Comparison of ENCODE assay signal across 21 cellular contexts in the genomic region with DNA sequence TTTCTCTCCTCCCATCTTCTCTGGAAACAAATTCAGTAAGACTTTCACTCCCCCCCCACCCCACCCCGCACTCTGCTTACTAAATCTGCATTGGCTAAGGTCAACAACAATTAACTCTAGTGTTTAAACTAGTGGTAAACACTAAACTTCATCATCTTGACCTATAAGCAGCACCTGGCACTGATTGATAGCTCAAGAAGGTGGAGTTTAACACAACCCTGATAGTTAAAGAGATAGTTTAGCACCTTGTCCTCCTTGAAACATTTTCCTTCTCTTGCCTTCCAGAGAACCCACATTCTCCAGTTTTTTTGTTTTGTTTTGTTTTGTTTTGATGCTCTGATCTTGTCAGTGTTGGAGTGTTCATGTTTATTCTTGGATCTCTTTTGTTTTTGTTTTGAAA.
"Had no signal": no experiment of that assay in that cellular context is flagged by ENCODE, and none has a peak within 500 bp of the region (broad histone marks: within the 10 kb centered on the region; RNA-seq: fewer than 3 reads in every experiment).

No MANE protein-coding gene starts in this region.

- H3K4me1 Mint-ChIP-seq: memory B cell; natural killer cell; stimulated activated naive B cell treated with anti-CD40 and anti-IgM and Interleukin-4, amounts not matched to agents 10 μg/mL and 1 μg/mL and 100 μg/mL, for 72 hours had no signal

- H3K36me3 Mint-ChIP-seq: memory B cell, natural killer cell had no signal

- H3K27ac Mint-ChIP-seq: dendritic cell treated with granulocyte-macrophage colony-stimulating factor and Interleukin-4, amounts not matched to agents 40 ng/mL and 50 ng/mL, for 4 days; memory B cell; natural killer cell; stimulated activated naive B cell treated with anti-CD40 and anti-IgM and Interleukin-4, amounts not matched to agents 10 μg/mL and 1 μg/mL and 100 μg/mL, for 72 hours; stimulated activated naive CD8-positive, alpha-beta T cell treated with anti-CD3 and anti-CD28 coated beads, Interleukin-15, Interleukin-2, amounts not matched to agents 100 ng/mL and 50 ng/mL, for 24 hours had no signal

- H3K4me3 ChIP-seq: colonic mucosa, esophagus squamous epithelium, lung, pancreas, right lobe of liver, thoracic aorta, tibial nerve, upper lobe of left lung had no signal

- H3K4me3 Mint-ChIP-seq: dendritic cell treated with granulocyte-macrophage colony-stimulating factor and Interleukin-4, amounts not matched to agents 40 ng/mL and 50 ng/mL, for 4 days; memory B cell; natural killer cell; stimulated activated naive B cell treated with anti-CD40 and anti-IgM and Interleukin-4, amounts not matched to agents 10 μg/mL and 1 μg/mL and 100 μg/mL, for 72 hours; stimulated activated naive CD8-positive, alpha-beta T cell treated with anti-CD3 and anti-CD28 coated beads, Interleukin-15, Interleukin-2, amounts not matched to agents 100 ng/mL and 50 ng/mL, for 24 hours had no signal

- H3K27me3 Mint-ChIP-seq: memory B cell; stimulated activated naive CD8-positive, alpha-beta T cell treated with anti-CD3 and anti-CD28 coated beads, Interleukin-15, Interleukin-2, amounts not matched to agents 100 ng/mL and 50 ng/mL, for 24 hours had no signal

- DNase-seq: colonic mucosa; effector memory CD4-positive, alpha-beta T cell; erythroblast; esophagus squamous epithelium; head of caudate nucleus; natural killer cell; occipital lobe; pancreas; retina; right lobe of liver; small intestine; stimulated activated CD4-positive, alpha-beta T cell treated with anti-CD3 and anti-CD28 coated beads, Interleukin-15, amount 100 ng/mL, for 24 hours; stimulated activated CD4-positive, alpha-beta T cell treated with anti-CD3 and anti-CD28 coated beads, Interleukin-2, amount 100 ng/mL, for 48 hours; stimulated activated naive B cell treated with anti-CD40 and anti-IgM and Interleukin-4, amounts not matched to agents 10 μg/mL and 1 μg/mL and 100 μg/mL, for 72 hours; upper lobe of left lung had no signal

- H3K9me3 Mint-ChIP-seq: dendritic cell treated with granulocyte-macrophage colony-stimulating factor and Interleukin-4, amounts not matched to agents 40 ng/mL and 50 ng/mL, for 4 days; memory B cell; natural killer cell; stimulated activated naive B cell treated with anti-CD40 and anti-IgM and Interleukin-4, amounts not matched to agents 10 μg/mL and 1 μg/mL and 100 μg/mL, for 72 hours; stimulated activated naive CD8-positive, alpha-beta T cell treated with anti-CD3 and anti-CD28 coated beads, Interleukin-15, Interleukin-2, amounts not matched to agents 100 ng/mL and 50 ng/mL, for 24 hours had no signal
